In genomic region chr14:101683365-101683764, GRCh38 we compare ENCODE assay signal across 31 cellular contexts.
"Had no signal": no experiment of that assay in that cellular context is flagged by ENCODE, and none has a peak within 500 bp of the region (broad histone marks: within the 10 kb centered on the region; RNA-seq: fewer than 3 reads in every experiment).

No MANE protein-coding gene starts in this region.

- H3K4me1 ChIP-seq: Peyer's patch had no signal

- H3K36me3 Mint-ChIP-seq: activated CD4-positive, alpha-beta memory T cell treated with anti-CD3 and anti-CD28 coated beads for 36 hours; activated naive CD4-positive, alpha-beta T cell treated with anti-CD3 and anti-CD28 coated beads, Interleukin-2, amount 10 ng/mL, durations not matched to agents 7 days and 5 days; activated naive CD8-positive, alpha-beta T cell; T-cell had no signal

- H3K9me3 ChIP-seq: Peyer's patch had no signal

- H3K27me3 Mint-ChIP-seq: central memory CD8-positive, alpha-beta T cell had no signal

- H3K27ac Mint-ChIP-seq: activated B cell treated with CpG ODN at 0.5 μM for 24 hours; activated CD4-positive, alpha-beta memory T cell treated with anti-CD3 and anti-CD28 coated beads for 36 hours; activated naive CD4-positive, alpha-beta T cell treated with anti-CD3 and anti-CD28 coated beads, Interleukin-2, amount 10 ng/mL, durations not matched to agents 7 days and 5 days; activated naive CD8-positive, alpha-beta T cell; activated naive CD8-positive, alpha-beta T cell treated with anti-CD3 and anti-CD28 coated beads, Interleukin-2, amount 50 U/mL, for 24 hours; T-cell had no signal

- H3K4me1 Mint-ChIP-seq: activated B cell treated with CpG ODN at 0.5 μM for 24 hours; activated naive CD4-positive, alpha-beta T cell treated with anti-CD3 and anti-CD28 coated beads, Interleukin-2, amount 10 ng/mL, durations not matched to agents 7 days and 5 days; activated naive CD8-positive, alpha-beta T cell treated with anti-CD3 and anti-CD28 coated beads, Interleukin-2, amount 50 U/mL, for 24 hours; central memory CD8-positive, alpha-beta T cell; T-cell had no signal

- H3K27me3 ChIP-seq: brain microvascular endothelial cell, Peyer's patch had no signal

- H3K27ac ChIP-seq: brain microvascular endothelial cell, cardiac muscle cell, Peyer's patch, VCaP had no signal

- H3K36me3 ChIP-seq: brain microvascular endothelial cell, cardiac muscle cell, Peyer's patch had no signal

- DNase-seq: activated B cell treated with CpG ODN at 0.5 μM for 24 hours; activated CD4-positive, alpha-beta memory T cell treated with anti-CD3 and anti-CD28 coated beads for 36 hours; activated CD4-positive, alpha-beta T cell treated with anti-CD3 and anti-CD28 coated beads for 4 hours; activated CD4-positive, alpha-beta T cell treated with anti-CD3 and anti-CD28 coated beads, Interleukin-2, amount 50 U/mL, for 1 hour; activated CD4-positive, CD25-positive, alpha-beta regulatory T cell treated with anti-CD3 and anti-CD28 coated beads, Interleukin-2, amount 50 U/mL, for 72 hours; activated CD8-positive, alpha-beta memory T cell treated with anti-CD3 and anti-CD28 coated beads, Interleukin-2, amount 50 U/mL, for 4 hours; activated effector memory CD4-positive, alpha-beta T cell treated with Interleukin-2 at 50 U/mL for 16 hours; activated naive CD4-positive, alpha-beta T cell treated with anti-CD3 and anti-CD28 coated beads, Interleukin-2, amount 10 ng/mL, durations not matched to agents 7 days and 5 days; activated naive CD8-positive, alpha-beta T cell treated with anti-CD3 and anti-CD28 coated beads, Interleukin-2, amount 50 U/mL, for 24 hours; activated T-cell treated with anti-CD3 and anti-CD28 coated beads for 4 hours; activated T-cell treated with anti-CD3 and anti-CD28 coated beads, Interleukin-2, amount 50 U/mL, for 48 hours; anterior cingulate cortex; brain microvascular endothelial cell; NCI-H1105; NCI-H1417 treated with DMSO at 0.1 percent for 48 hours; NCI-H187 treated with DMSO at 0.1 percent for 48 hours; NCI-H2081; NCI-H226; NCI-H446 treated with DMSO at 0.1 percent for 48 hours; NCI-H524 treated with DMSO at 0.1 percent for 48 hours; PC-3; Peyer's patch; RPMI8226; SHP77 treated with DMSO at 0.1 percent for 48 hours; T-cell; T-helper 9 cell had no signal

- H3K9me3 Mint-ChIP-seq: activated B cell treated with CpG ODN at 0.5 μM for 24 hours; activated CD4-positive, alpha-beta memory T cell treated with anti-CD3 and anti-CD28 coated beads for 36 hours; activated naive CD4-positive, alpha-beta T cell treated with anti-CD3 and anti-CD28 coated beads, Interleukin-2, amount 10 ng/mL, durations not matched to agents 7 days and 5 days; activated naive CD8-positive, alpha-beta T cell treated with anti-CD3 and anti-CD28 coated beads, Interleukin-2, amount 50 U/mL, for 24 hours; central memory CD8-positive, alpha-beta T cell; T-cell had no signal

- H3K4me3 ChIP-seq: cardiac muscle cell, Peyer's patch had no signal

- H3K4me3 Mint-ChIP-seq: activated B cell treated with CpG ODN at 0.5 μM for 24 hours; activated CD4-positive, alpha-beta memory T cell treated with anti-CD3 and anti-CD28 coated beads for 36 hours; activated naive CD4-positive, alpha-beta T cell treated with anti-CD3 and anti-CD28 coated beads, Interleukin-2, amount 10 ng/mL, durations not matched to agents 7 days and 5 days; activated naive CD8-positive, alpha-beta T cell; activated naive CD8-positive, alpha-beta T cell treated with anti-CD3 and anti-CD28 coated beads, Interleukin-2, amount 50 U/mL, for 24 hours; central memory CD8-positive, alpha-beta T cell; T-cell had no signal

- ATAC-seq: activated naive CD8-positive, alpha-beta T cell treated with anti-CD3 and anti-CD28 coated beads, Interleukin-2, amount 50 U/mL, for 24 hours; PC-3; SK-N-SH treated with all-trans-retinoic acid at 6 μM for 48 hours; T-cell had no signal
